In genomic region chr13:114129649-114130062, GRCh38 we compare ENCODE assay signal across 1 cellular context.
TF ChIP-seq lines count a peak whose summit lies in the region.

No MANE protein-coding gene starts in this region.

TF ChIP-seq in GM12878, 131 proteins besides CTCF, POLR2A, EP300 and RAD21 (continued from another document):
- no peak for TF ChIP-seq BHLHE40 (IDR thresholded peaks at IDR 0.05; ENCODE audit: borderline replicate concordance in 1 of 2, low read depth in 2 of 2, low read length in 1 of 2)
